ENCODE assay signal across 8 cellular contexts in the genomic region with DNA sequence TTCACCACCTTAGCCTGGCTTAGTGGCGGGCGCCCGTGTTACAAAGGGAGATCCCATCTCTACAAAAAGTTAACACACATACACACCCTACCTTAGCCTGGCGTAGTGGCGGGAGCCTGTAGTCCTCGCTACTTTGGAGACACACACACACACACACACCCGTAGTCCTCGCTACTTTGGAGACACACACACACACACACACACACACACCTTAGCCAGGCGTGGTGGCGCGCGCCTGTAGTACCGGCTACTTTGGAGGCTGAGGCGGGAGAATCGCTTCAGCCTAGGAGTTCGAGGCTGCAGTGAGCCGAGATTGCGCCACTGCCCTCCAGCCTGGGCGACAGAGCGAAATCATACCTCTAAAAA. TPM values are rescaled to one million over a fixed set of nuclear protein-coding genes. Genes with fewer than 3 reads are reported as not detected.
A peak's percentile ranks its signal among the peaks of the same experiment; 100 is the strongest.
DNase-seq lines count a peak whose midpoint lies in the region; ATAC-seq lines count a peak whose summit lies in the region.

No MANE protein-coding gene starts in this region.

- H3K4me1 ChIP-seq in skeletal muscle tissue (ENCODE audit: control insufficient read depth in 3 of 3, insufficient read depth in 3 of 3, low read length in 3 of 3) = peaks cover 38 to 49% (median 45%) of the 10 kb centered on the region in 3 donors

- H3K9me3 ChIP-seq in skeletal muscle tissue (ENCODE audit: control insufficient read depth in 3 of 3, low read length in 3 of 3) = no peaks in the 10 kb centered on the region

- H3K27ac ChIP-seq in skeletal muscle tissue (ENCODE audit: low read depth, low read length) = peak overlapping the region; percentile 73

- H3K4me3 ChIP-seq in skeletal muscle tissue (ENCODE audit: low read length in 3 of 3) = peak overlapping the region; percentile 87 to 93 (median 92)

- H3K4me3 Mint-ChIP-seq in IgD-negative memory B cell = peak overlapping the region; percentile 84 to 95 (median 90)

- H3K9ac ChIP-seq in skeletal muscle tissue (ENCODE audit: low read depth in 1 of 3, low read length in 3 of 3) = peak overlapping the region; percentile 84 to 90 (median 89)

- H3K36me3 Mint-ChIP-seq in IgD-negative memory B cell = peaks cover 3% of the 10 kb centered on the region

- H3K4me1 Mint-ChIP-seq in IgD-negative memory B cell = peaks cover 43 to 60% (median 53%) of the 10 kb centered on the region in 3 donors

- DNase-seq in stimulated activated CD4-positive, alpha-beta T cell treated with anti-CD3 and anti-CD28 coated beads, Interleukin-12 subunit alpha, Interleukin-12 subunit beta, amount 100 ng/mL, for 4 hours = peak; percentile 22
- no peak for DNase-seq in stimulated activated CD4-positive, alpha-beta T cell treated with anti-CD3 and anti-CD28 coated beads, Interleukin-4, amount 100 ng/mL, for 1 hour
- DNase-seq in activated naive CD4-positive, alpha-beta T cell treated with Interleukin-2 at 50 U/mL for 16 hours = peak; percentile 27
- peak; percentile 26 for DNase-seq in left cardiac atrium
- DNase-seq in DMS79 treated with DMSO at 0.1 percent for 48 hours (lab: John Stamatoyannopoulos, UW) = no peak

- ATAC-seq in left cardiac atrium = peak; percentile 5
- no peak for ATAC-seq in HG03571 (IDR thresholded peaks at IDR 0.05; ENCODE audit: unreplicated experiment)

- no peaks in the 10 kb centered on the region for H3K9me3 Mint-ChIP-seq in IgD-negative memory B cell

- H3K27me3 ChIP-seq in skeletal muscle tissue (ENCODE audit: control insufficient read depth in 3 of 3, insufficient read depth in 3 of 3, low read length in 3 of 3) = no peaks in the 10 kb centered on the region

- H3K27me3 Mint-ChIP-seq in IgD-negative memory B cell = no peaks in the 10 kb centered on the region

- H3K27ac Mint-ChIP-seq in IgD-negative memory B cell = peak overlapping the region; percentile 81 to 95 (median 84)

- H3K36me3 ChIP-seq in skeletal muscle tissue (ENCODE audit: control insufficient read depth in 3 of 3, insufficient read depth in 3 of 3, low read length in 3 of 3) = peaks cover 0 to 7% (median 0%) of the 10 kb centered on the region in 3 donors

- intact Hi-C loops in left cardiac atrium (cut with DNase I) = loop anchor here (10.0 kb wide), 2 partner anchors 119 to 229 kb away; no protein-coding TSS in a partner anchor

RNA-seq across cellular contexts. Expression of a gene that starts 0.6 kb away (rescaled TPM):
- polyA plus RNA-seq in IgD-negative memory B cell = 8.3 TPM
- total RNA-seq in left cardiac atrium (10 to 100 TPM; 59.3 to 76.5 TPM), skeletal muscle tissue (45.9 TPM)

Comparison
In these comparisons a context has a peak if more than half of its experiments do, and no peak if none do; other contexts are left out.
1. DNase-seq: peak in stimulated activated CD4-positive, alpha-beta T cell treated with anti-CD3 and anti-CD28 coated beads, Interleukin-12 subunit alpha, Interleukin-12 subunit beta, amount 100 ng/mL, for 4 hours (single experiment), activated naive CD4-positive, alpha-beta T cell treated with Interleukin-2 at 50 U/mL for 16 hours (single experiment) and left cardiac atrium (single experiment); none in stimulated activated CD4-positive, alpha-beta T cell treated with anti-CD3 and anti-CD28 coated beads, Interleukin-4, amount 100 ng/mL, for 1 hour (single experiment) and DMS79 treated with DMSO at 0.1 percent for 48 hours (single experiment).